Comparison of ENCODE assay signal across 10 cellular contexts in genomic region chr22:42747701-42748513, GRCh38. TPM values are rescaled to one million over a fixed set of nuclear protein-coding genes. Genes with fewer than 3 reads are reported as not detected.
A peak's percentile ranks its signal among the peaks of the same experiment; 100 is the strongest.
DNase-seq lines count a peak whose midpoint lies in the region; ATAC-seq and TF ChIP-seq lines count a peak whose summit lies in the region.
"Had no signal": no experiment of that assay in that cellular context is flagged by ENCODE, and none has a peak within 500 bp of the region (broad histone marks: within the 10 kb centered on the region; RNA-seq: fewer than 3 reads in every experiment).

No MANE protein-coding gene starts in this region.

- TF ChIP-seq CTCF in GM13977 (IDR thresholded peaks at IDR 0.05; ENCODE audit: extremely low read depth, insufficient read depth, missing control alignments) (no peak), foreskin keratinocyte (conservative IDR thresholded peaks at IDR 0.05) (no peak)

- in situ Hi-C loops in GM13977 (cut with MboI; ENCODE audit: low pct_unique_long_range_greater_than_20kb, low sequenced_read_pairs, unreplicated experiment): no loop called here

- H3K27me3 ChIP-seq in foreskin keratinocyte: no peaks in the 10 kb centered on the region
- H3K27me3 ChIP-seq in skeletal muscle tissue (ENCODE audit: control insufficient read depth in 3 of 3, insufficient read depth in 3 of 3, low read length in 3 of 3): no peaks in the 10 kb centered on the region

- DNase-seq in GM13977 (ENCODE audit: low spot score): peak; percentile 15
- peak; percentile 51 for DNase-seq in SK-N-DZ (ENCODE audit: low spot score)
- peak; percentile 39 to 78 for DNase-seq in foreskin keratinocyte
- DNase-seq in activated CD8-positive, alpha-beta memory T cell treated with anti-CD3 and anti-CD28 coated beads, Interleukin-2, amount 50 U/mL, for 48 hours: no peak
- no peak for DNase-seq in effector CD8-positive, alpha-beta T cell (lab: John Stamatoyannopoulos, UW)
- DNase-seq: NCI-H748 treated with DMSO at 0.1 percent for 48 hours; stimulated activated CD4-positive, alpha-beta T cell treated with anti-CD3 and anti-CD28 coated beads, Interleukin-2, amount 100 ng/mL, for 48 hours had no signal

- no peaks in the 10 kb centered on the region for H3K36me3 ChIP-seq in skeletal muscle tissue (ENCODE audit: control insufficient read depth in 3 of 3, insufficient read depth in 3 of 3, low read length in 3 of 3)

- H3K9ac ChIP-seq in skeletal muscle tissue (ENCODE audit: low read depth in 1 of 3, low read length in 3 of 3): peak overlapping the region in 1 of 3 donors; percentile 45

- H3K4me1 ChIP-seq in foreskin keratinocyte (peaks cover 20% of the 10 kb centered on the region), skeletal muscle tissue (ENCODE audit: control insufficient read depth in 3 of 3, insufficient read depth in 3 of 3, low read length in 3 of 3) (peaks cover 17 to 31% (median 23%) of the 10 kb centered on the region in 3 donors)

- no peaks in the 10 kb centered on the region for H3K9me3 ChIP-seq in skeletal muscle tissue (ENCODE audit: control insufficient read depth in 3 of 3, low read length in 3 of 3)

- peak overlapping the region in 1 of 3 donors; percentile 22 for H3K4me3 ChIP-seq in skeletal muscle tissue (ENCODE audit: low read length in 3 of 3)

- H3K27ac ChIP-seq in foreskin keratinocyte: peak overlapping the region; percentile 83
- H3K27ac ChIP-seq in skeletal muscle tissue (ENCODE audit: low read depth, low read length): peak overlapping the region; percentile 73

- ATAC-seq in foreskin keratinocyte: peak; percentile 46
- no peak for ATAC-seq in GM18858 (IDR thresholded peaks at IDR 0.05; ENCODE audit: unreplicated experiment)
- no peak for ATAC-seq in HG03342 (IDR thresholded peaks at IDR 0.05; ENCODE audit: unreplicated experiment)

RNA-seq across cellular contexts. Expression of gene A4GALT, which starts 27.2 kb away (rescaled TPM):
- 0.44 TPM in 1 of 2 replicates, not detected in the other for polyA plus RNA-seq in SK-N-DZ (2014; cell fraction: cytosol; rRNA removed)
- polyA plus RNA-seq in SK-N-DZ (2014; cell fraction: nucleus; rRNA removed): not detected in 2 replicates
- total RNA-seq in foreskin keratinocyte: 11.7 and 16.0 TPM in 2 replicates
- 13.8 and 19.1 TPM in 2 replicates for polyA plus RNA-seq in foreskin keratinocyte
- total RNA-seq in skeletal muscle tissue: 18.3 TPM

Comparison
In these comparisons a context has a peak if more than half of its experiments do, and no peak if none do; other contexts are left out.
1. DNase-seq: peak in GM13977 (single experiment), SK-N-DZ (single experiment) and foreskin keratinocyte (2 of 2); none in activated CD8-positive, alpha-beta memory T cell treated with anti-CD3 and anti-CD28 coated beads, Interleukin-2, amount 50 U/mL, for 48 hours (single experiment) and effector CD8-positive, alpha-beta T cell (single experiment).